ENCODE assay signal across 1 cellular context in the genomic region with DNA sequence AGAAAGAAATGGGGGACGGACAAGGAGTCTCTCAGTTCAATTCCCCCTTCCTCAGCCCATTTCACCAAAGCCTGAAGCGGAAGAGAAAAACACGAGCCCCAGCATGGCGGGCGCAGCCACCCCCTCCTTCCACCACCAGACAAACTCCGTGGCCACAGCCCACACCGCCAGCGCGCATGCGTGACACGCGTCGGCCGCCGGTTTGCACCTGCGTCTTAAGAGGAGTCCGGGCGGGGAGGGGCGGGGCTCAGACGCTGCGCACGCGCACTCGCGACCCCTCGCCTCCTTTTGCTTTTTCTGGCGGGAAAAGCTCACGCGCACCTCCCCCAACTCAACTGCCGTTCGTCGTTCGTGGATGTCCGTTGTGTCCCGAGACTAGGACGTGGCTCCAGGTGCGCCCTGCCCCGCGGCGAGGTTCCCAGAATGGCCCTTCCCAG.
A peak's percentile ranks its signal among the peaks of the same experiment; 100 is the strongest.
TF ChIP-seq lines count a peak whose summit lies in the region.

A gene with protein sequence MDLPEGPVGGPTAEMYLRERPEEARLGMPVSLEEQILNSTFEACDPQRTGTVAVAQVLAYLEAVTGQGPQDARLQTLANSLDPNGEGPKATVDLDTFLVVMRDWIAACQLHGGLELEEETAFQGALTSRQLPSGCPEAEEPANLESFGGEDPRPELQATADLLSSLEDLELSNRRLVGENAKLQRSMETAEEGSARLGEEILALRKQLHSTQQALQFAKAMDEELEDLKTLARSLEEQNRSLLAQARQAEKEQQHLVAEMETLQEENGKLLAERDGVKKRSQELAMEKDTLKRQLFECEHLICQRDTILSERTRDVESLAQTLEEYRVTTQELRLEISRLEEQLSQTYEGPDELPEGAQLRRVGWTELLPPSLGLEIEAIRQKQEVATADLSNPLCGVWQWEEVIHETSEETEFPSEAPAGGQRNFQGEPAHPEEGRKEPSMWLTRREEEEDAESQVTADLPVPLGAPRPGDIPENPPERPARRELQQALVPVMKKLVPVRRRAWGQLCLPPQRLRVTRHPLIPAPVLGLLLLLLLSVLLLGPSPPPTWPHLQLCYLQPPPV (plus strand): TSS at position 314 of the 437 bp plus-strand sequence. CDS start 2,635 bp downstream, outside the sequence.

TF ChIP-seq in K562, 482 proteins besides CTCF, POLR2A, EP300 and RAD21 (continued from another document and continues in another):
- TF ChIP-seq, protein P1, sequence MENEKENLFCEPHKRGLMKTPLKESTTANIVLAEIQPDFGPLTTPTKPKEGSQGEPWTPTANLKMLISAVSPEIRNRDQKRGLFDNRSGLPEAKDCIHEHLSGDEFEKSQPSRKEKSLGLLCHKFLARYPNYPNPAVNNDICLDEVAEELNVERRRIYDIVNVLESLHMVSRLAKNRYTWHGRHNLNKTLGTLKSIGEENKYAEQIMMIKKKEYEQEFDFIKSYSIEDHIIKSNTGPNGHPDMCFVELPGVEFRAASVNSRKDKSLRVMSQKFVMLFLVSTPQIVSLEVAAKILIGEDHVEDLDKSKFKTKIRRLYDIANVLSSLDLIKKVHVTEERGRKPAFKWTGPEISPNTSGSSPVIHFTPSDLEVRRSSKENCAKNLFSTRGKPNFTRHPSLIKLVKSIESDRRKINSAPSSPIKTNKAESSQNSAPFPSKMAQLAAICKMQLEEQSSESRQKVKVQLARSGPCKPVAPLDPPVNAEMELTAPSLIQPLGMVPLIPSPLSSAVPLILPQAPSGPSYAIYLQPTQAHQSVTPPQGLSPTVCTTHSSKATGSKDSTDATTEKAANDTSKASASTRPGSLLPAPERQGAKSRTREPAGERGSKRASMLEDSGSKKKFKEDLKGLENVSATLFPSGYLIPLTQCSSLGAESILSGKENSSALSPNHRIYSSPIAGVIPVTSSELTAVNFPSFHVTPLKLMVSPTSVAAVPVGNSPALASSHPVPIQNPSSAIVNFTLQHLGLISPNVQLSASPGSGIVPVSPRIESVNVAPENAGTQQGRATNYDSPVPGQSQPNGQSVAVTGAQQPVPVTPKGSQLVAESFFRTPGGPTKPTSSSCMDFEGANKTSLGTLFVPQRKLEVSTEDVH (IDR thresholded peaks at IDR 0.05; ENCODE audit: low read depth, partially characterized antibody): peak; percentile 92
- TF ChIP-seq DDX20 (tag; IDR thresholded peaks at IDR 0.05; ENCODE audit: low read depth) (no peak), ZNF561 (CRISPR knock-in tag; conservative IDR thresholded peaks at IDR 0.05) (no peak), NR2F6 (CRISPR knock-in tag; IDR thresholded peaks at IDR 0.05) (no peak), IRF2 (CRISPR knock-in tag; IDR thresholded peaks at IDR 0.05) (no peak), RBM39 (optimal IDR thresholded peaks at IDR 0.05; ENCODE audit: low read depth, low read length) (no peak), BRD9 (IDR thresholded peaks at IDR 0.05; ENCODE audit: low read depth, partially characterized antibody) (peak; percentile 24), TRIM28 (IDR thresholded peaks at IDR 0.05) (no peak), ZNF23 (CRISPR knock-in tag; IDR thresholded peaks at IDR 0.05) (no peak), TBL1XR1 (IDR thresholded peaks at IDR 0.05; ENCODE audit: low read length in 2 of 2) (no peak), NRF1 (conservative IDR thresholded peaks at IDR 0.05 in 1 of 2, IDR thresholded peaks at IDR 0.05 in 1 of 2) (peak; percentile 94 to 95), CBX8 (IDR thresholded peaks at IDR 0.05; ENCODE audit: borderline replicate concordance, extremely low read depth, low read depth, low read length, poor library complexity, severe bottlenecking) (no peak), TBP (optimal IDR thresholded peaks at IDR 0.05; ENCODE audit: low read depth, low read length) (no peak), NFE2L1 (tag; IDR thresholded peaks at IDR 0.05; ENCODE audit: borderline replicate concordance, low read depth) (no peak), NFRKB (IDR thresholded peaks at IDR 0.05; ENCODE audit: low read depth) (0 out of 2 replicates have a peak, but pooled peaks have one; percentile 45), ZNF165 (CRISPR knock-in tag; IDR thresholded peaks at IDR 0.05; ENCODE audit: borderline replicate concordance) (no peak), ASH1L (IDR thresholded peaks at IDR 0.05; ENCODE audit: borderline replicate concordance, low read depth, partially characterized antibody) (no peak), EP400 (IDR thresholded peaks at IDR 0.05) (peak; percentile 41), SUPT5H (IDR thresholded peaks at IDR 0.05) (peak; percentile 55), YY1 (IDR thresholded peaks at IDR 0.05; ENCODE audit: borderline replicate concordance in 1 of 3, control insufficient read depth in 1 of 3, extremely low read depth in 1 of 3, insufficient read depth in 3 of 3, insufficient read length in 1 of 3, insufficient replicate concordance in 2 of 3, low read depth in 1 of 3, low read length in 2 of 3) (peak; percentile 6 to 72 (median 36)), L3MBTL2 (IDR thresholded peaks at IDR 0.05) (peak; percentile 98), ZSCAN32 (CRISPR knock-in tag; IDR thresholded peaks at IDR 0.05) (no peak), RB1 (IDR thresholded peaks at IDR 0.05; ENCODE audit: low read depth) (peak; percentile 64), FIP1L1 (IDR thresholded peaks at IDR 0.05; ENCODE audit: low read depth, low read length, poor library complexity, severe bottlenecking) (no peak), SAFB (IDR thresholded peaks at IDR 0.05; ENCODE audit: borderline replicate concordance, low read depth, low read length) (peak; percentile 17; the same call in 1 of the 2 replicates), PURB (CRISPR knock-in tag; IDR thresholded peaks at IDR 0.05; ENCODE audit: low read depth) (no peak), LEF1 (IDR thresholded peaks at IDR 0.05) (no peak), E2F3 (CRISPR knock-in tag; IDR thresholded peaks at IDR 0.05) (peak; percentile 91), ZNF79 (CRISPR knock-in tag; IDR thresholded peaks at IDR 0.05; ENCODE audit: low read depth) (no peak), POLR2G (IDR thresholded peaks at IDR 0.05; ENCODE audit: low read depth, low read length) (peak; percentile 71), ZNF668 (CRISPR knock-in tag; IDR thresholded peaks at IDR 0.05) (no peak), SRSF7 (optimal IDR thresholded peaks at IDR 0.05; ENCODE audit: low read depth, low read length) (no peak), SNIP1 (IDR thresholded peaks at IDR 0.05; ENCODE audit: low read depth) (no peak), CBX5 (IDR thresholded peaks at IDR 0.05; ENCODE audit: borderline replicate concordance, low read depth) (no peak), MYBL2 (IDR thresholded peaks at IDR 0.05; ENCODE audit: low read depth) (peak; percentile 64; the same call in 1 of the 2 replicates), MYBL2 (CRISPR knock-in tag; IDR thresholded peaks at IDR 0.05; ENCODE audit: borderline replicate concordance) (no peak), CBX2 (IDR thresholded peaks at IDR 0.05; ENCODE audit: insufficient read depth, low read length, poor library complexity, severe bottlenecking) (no peak)
- TF ChIP-seq, protein P2, sequence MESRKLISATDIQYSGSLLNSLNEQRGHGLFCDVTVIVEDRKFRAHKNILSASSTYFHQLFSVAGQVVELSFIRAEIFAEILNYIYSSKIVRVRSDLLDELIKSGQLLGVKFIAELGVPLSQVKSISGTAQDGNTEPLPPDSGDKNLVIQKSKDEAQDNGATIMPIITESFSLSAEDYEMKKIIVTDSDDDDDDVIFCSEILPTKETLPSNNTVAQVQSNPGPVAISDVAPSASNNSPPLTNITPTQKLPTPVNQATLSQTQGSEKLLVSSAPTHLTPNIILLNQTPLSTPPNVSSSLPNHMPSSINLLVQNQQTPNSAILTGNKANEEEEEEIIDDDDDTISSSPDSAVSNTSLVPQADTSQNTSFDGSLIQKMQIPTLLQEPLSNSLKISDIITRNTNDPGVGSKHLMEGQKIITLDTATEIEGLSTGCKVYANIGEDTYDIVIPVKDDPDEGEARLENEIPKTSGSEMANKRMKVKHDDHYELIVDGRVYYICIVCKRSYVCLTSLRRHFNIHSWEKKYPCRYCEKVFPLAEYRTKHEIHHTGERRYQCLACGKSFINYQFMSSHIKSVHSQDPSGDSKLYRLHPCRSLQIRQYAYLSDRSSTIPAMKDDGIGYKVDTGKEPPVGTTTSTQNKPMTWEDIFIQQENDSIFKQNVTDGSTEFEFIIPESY (CRISPR knock-in tag; IDR thresholded peaks at IDR 0.05): peak; percentile 98
- TF ChIP-seq, protein P3, sequence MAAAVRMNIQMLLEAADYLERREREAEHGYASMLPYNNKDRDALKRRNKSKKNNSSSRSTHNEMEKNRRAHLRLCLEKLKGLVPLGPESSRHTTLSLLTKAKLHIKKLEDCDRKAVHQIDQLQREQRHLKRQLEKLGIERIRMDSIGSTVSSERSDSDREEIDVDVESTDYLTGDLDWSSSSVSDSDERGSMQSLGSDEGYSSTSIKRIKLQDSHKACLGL (CRISPR knock-in tag; IDR thresholded peaks at IDR 0.05; ENCODE audit: borderline replicate concordance, poor library complexity, severe bottlenecking): no peak
- TF ChIP-seq, protein P4, sequence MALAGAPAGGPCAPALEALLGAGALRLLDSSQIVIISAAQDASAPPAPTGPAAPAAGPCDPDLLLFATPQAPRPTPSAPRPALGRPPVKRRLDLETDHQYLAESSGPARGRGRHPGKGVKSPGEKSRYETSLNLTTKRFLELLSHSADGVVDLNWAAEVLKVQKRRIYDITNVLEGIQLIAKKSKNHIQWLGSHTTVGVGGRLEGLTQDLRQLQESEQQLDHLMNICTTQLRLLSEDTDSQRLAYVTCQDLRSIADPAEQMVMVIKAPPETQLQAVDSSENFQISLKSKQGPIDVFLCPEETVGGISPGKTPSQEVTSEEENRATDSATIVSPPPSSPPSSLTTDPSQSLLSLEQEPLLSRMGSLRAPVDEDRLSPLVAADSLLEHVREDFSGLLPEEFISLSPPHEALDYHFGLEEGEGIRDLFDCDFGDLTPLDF (CRISPR knock-in tag; IDR thresholded peaks at IDR 0.05): 0 out of 2 replicates have a peak, but pooled peaks have one; percentile 29
- TF ChIP-seq, protein P5, sequence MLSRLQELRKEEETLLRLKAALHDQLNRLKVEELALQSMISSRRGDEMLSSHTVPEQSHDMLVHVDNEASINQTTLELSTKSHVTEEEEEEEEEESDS (CRISPR knock-in tag; IDR thresholded peaks at IDR 0.05): no peak
- TF ChIP-seq, protein P6, sequence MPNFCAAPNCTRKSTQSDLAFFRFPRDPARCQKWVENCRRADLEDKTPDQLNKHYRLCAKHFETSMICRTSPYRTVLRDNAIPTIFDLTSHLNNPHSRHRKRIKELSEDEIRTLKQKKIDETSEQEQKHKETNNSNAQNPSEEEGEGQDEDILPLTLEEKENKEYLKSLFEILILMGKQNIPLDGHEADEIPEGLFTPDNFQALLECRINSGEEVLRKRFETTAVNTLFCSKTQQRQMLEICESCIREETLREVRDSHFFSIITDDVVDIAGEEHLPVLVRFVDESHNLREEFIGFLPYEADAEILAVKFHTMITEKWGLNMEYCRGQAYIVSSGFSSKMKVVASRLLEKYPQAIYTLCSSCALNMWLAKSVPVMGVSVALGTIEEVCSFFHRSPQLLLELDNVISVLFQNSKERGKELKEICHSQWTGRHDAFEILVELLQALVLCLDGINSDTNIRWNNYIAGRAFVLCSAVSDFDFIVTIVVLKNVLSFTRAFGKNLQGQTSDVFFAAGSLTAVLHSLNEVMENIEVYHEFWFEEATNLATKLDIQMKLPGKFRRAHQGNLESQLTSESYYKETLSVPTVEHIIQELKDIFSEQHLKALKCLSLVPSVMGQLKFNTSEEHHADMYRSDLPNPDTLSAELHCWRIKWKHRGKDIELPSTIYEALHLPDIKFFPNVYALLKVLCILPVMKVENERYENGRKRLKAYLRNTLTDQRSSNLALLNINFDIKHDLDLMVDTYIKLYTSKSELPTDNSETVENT (CRISPR knock-in tag; IDR thresholded peaks at IDR 0.05): no peak
- TF ChIP-seq, protein P7, sequence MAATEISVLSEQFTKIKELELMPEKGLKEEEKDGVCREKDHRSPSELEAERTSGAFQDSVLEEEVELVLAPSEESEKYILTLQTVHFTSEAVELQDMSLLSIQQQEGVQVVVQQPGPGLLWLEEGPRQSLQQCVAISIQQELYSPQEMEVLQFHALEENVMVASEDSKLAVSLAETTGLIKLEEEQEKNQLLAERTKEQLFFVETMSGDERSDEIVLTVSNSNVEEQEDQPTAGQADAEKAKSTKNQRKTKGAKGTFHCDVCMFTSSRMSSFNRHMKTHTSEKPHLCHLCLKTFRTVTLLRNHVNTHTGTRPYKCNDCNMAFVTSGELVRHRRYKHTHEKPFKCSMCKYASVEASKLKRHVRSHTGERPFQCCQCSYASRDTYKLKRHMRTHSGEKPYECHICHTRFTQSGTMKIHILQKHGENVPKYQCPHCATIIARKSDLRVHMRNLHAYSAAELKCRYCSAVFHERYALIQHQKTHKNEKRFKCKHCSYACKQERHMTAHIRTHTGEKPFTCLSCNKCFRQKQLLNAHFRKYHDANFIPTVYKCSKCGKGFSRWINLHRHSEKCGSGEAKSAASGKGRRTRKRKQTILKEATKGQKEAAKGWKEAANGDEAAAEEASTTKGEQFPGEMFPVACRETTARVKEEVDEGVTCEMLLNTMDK (IDR thresholded peaks at IDR 0.05; ENCODE audit: borderline replicate concordance, insufficient read depth, low read depth, low read length, poor library complexity, severe bottlenecking): no peak
- TF ChIP-seq, protein P8, sequence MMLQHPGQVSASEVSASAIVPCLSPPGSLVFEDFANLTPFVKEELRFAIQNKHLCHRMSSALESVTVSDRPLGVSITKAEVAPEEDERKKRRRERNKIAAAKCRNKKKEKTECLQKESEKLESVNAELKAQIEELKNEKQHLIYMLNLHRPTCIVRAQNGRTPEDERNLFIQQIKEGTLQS (IDR thresholded peaks at IDR 0.05): peak; percentile 29; the same call in 1 of the 2 replicates
- TF ChIP-seq, protein P8 (CRISPR knock-in tag; conservative IDR thresholded peaks at IDR 0.05): no peak
- TF ChIP-seq, protein P9, sequence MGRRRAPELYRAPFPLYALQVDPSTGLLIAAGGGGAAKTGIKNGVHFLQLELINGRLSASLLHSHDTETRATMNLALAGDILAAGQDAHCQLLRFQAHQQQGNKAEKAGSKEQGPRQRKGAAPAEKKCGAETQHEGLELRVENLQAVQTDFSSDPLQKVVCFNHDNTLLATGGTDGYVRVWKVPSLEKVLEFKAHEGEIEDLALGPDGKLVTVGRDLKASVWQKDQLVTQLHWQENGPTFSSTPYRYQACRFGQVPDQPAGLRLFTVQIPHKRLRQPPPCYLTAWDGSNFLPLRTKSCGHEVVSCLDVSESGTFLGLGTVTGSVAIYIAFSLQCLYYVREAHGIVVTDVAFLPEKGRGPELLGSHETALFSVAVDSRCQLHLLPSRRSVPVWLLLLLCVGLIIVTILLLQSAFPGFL (CRISPR knock-in tag; IDR thresholded peaks at IDR 0.05): no peak
- TF ChIP-seq, protein P10, sequence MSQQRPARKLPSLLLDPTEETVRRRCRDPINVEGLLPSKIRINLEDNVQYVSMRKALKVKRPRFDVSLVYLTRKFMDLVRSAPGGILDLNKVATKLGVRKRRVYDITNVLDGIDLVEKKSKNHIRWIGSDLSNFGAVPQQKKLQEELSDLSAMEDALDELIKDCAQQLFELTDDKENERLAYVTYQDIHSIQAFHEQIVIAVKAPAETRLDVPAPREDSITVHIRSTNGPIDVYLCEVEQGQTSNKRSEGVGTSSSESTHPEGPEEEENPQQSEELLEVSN (IDR thresholded peaks at IDR 0.05; ENCODE audit: borderline replicate concordance in 1 of 2, extremely low read depth in 1 of 2, insufficient read depth in 1 of 2, insufficient read length in 1 of 2, low read depth in 1 of 2, low read length in 1 of 2, poor library complexity in 1 of 2, severe bottlenecking in 1 of 2): peak; percentile 96 to 97
